ENCODE assay signal across 1 cellular context in the genomic region with DNA sequence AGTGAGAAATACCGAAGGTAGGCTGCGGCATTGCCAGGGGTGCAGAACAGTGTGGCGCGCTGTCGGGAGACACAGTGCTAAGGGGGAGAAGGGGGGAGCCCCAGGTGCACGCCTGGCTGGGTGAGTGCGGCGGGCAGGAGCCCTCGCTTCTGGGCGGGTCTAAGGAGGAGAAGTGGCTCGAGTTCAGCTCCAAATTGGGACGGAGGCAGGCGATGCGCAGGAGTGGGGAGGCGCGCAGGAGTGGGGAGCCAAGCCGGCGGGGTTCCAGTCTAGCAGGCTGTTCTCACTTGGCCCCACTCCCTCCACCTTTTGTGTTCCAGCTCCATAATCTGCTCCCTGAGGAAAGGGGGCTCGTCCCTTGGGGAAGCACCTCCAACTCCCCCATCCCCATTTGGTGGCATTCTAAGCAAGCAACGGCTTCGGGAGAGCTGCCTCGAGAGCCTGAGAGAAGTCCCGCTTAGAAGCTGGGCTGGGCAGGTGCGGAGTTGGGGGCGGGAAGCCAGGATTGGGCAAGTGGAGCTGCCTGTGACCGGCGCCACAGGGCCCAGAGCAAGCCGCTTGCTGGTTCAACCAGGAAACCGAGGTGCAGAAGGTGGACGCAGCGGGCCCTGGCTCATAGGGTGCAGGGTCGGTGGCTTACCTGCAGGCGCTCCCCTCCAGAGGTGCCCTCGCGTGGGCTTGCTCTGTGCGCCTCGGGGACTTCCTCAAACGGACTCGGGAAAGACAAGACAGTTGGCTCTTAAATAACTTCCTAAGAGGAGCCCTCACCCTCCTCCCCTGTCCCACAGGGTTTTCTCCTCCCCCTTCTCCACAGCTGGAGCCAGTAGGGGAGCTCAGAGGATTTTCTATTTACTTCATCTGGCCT.
TF ChIP-seq lines count a peak whose summit lies in the region.

A gene (minus strand): TSS at position 716 of the 865 bp plus-strand sequence. CDS start 1,998 bp downstream, outside the sequence.

TF ChIP-seq in SK-N-SH, 30 proteins besides CTCF, POLR2A, EP300 and RAD21 (continued from another document):
- TF ChIP-seq, protein P1, sequence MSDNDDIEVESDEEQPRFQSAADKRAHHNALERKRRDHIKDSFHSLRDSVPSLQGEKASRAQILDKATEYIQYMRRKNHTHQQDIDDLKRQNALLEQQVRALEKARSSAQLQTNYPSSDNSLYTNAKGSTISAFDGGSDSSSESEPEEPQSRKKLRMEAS (IDR thresholded peaks at IDR 0.05; ENCODE audit: low read depth) = no peak
- TF ChIP-seq NRF1 (IDR thresholded peaks at IDR 0.05; ENCODE audit: low read depth, low read length) (no peak), TEAD4 (IDR thresholded peaks at IDR 0.05; ENCODE audit: borderline replicate concordance, insufficient read depth) (no peak), TCF12 (IDR thresholded peaks at IDR 0.05) (no peak), SMC3 (IDR thresholded peaks at IDR 0.05; ENCODE audit: low read depth, low read length) (no peak), MEF2A (IDR thresholded peaks at IDR 0.05; ENCODE audit: borderline replicate concordance, low read depth) (no peak), ELF1 (IDR thresholded peaks at IDR 0.05) (no peak), FOXJ3 (CRISPR knock-in tag; IDR thresholded peaks at IDR 0.05) (no peak), CHD2 (IDR thresholded peaks at IDR 0.05; ENCODE audit: low read length, partially characterized antibody) (no peak), RXRA (IDR thresholded peaks at IDR 0.05; ENCODE audit: borderline replicate concordance, low read depth) (no peak), TAF1 (IDR thresholded peaks at IDR 0.05; ENCODE audit: borderline replicate concordance, low read depth, low read length) (no peak)
- TF ChIP-seq, protein P2, sequence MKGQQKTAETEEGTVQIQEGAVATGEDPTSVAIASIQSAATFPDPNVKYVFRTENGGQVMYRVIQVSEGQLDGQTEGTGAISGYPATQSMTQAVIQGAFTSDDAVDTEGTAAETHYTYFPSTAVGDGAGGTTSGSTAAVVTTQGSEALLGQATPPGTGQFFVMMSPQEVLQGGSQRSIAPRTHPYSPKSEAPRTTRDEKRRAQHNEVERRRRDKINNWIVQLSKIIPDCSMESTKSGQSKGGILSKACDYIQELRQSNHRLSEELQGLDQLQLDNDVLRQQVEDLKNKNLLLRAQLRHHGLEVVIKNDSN (IDR thresholded peaks at IDR 0.05; ENCODE audit: borderline replicate concordance, low read depth) = no peak
- TF ChIP-seq, protein P3, sequence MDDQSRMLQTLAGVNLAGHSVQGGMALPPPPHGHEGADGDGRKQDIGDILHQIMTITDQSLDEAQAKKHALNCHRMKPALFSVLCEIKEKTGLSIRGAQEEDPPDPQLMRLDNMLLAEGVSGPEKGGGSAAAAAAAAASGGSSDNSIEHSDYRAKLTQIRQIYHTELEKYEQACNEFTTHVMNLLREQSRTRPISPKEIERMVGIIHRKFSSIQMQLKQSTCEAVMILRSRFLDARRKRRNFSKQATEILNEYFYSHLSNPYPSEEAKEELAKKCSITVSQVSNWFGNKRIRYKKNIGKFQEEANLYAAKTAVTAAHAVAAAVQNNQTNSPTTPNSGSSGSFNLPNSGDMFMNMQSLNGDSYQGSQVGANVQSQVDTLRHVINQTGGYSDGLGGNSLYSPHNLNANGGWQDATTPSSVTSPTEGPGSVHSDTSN (IDR thresholded peaks at IDR 0.05) = no peak
